30 cellular contexts compared by ENCODE assay signal in genomic region chr2:126883661-126884030, GRCh38. TPM values are rescaled to one million over a fixed set of nuclear protein-coding genes. Genes with fewer than 3 reads are reported as not detected.
"Had no signal": no experiment of that assay in that cellular context is flagged by ENCODE, and none has a peak within 500 bp of the region (broad histone marks: within the 10 kb centered on the region; RNA-seq: fewer than 3 reads in every experiment).

No MANE protein-coding gene starts in this region.

- H3K36me3 ChIP-seq: esophagus muscularis mucosa, gastroesophageal sphincter, heart left ventricle, lower lobe of right lung, spleen, thoracic aorta, tibial nerve, upper lobe of left lung had no signal

- H3K9me3 ChIP-seq: esophagus muscularis mucosa, gastroesophageal sphincter, heart left ventricle, lower lobe of right lung, psoas muscle, spleen, thoracic aorta, tibial nerve, upper lobe of left lung had no signal

- H3K4me3 Mint-ChIP-seq: natural killer cell; neural crest cell; stimulated activated effector memory CD8-positive, alpha-beta T cell treated with anti-CD3 and anti-CD28 coated beads, Interleukin-12 subunit alpha, Interleukin-12 subunit beta, amount 100 ng/mL, for 72 hours had no signal

- H3K27ac ChIP-seq: dorsolateral prefrontal cortex, esophagus muscularis mucosa, foreskin keratinocyte, gastroesophageal sphincter, heart left ventricle, hepatocyte, lower lobe of right lung, psoas muscle, skin epidermis, spleen, thoracic aorta, tibial nerve, upper lobe of left lung had no signal

- H2AFZ ChIP-seq: hepatocyte had no signal

- H3K27me3 ChIP-seq: foreskin keratinocyte, hepatocyte, upper lobe of left lung had no signal

- H3K4me3 ChIP-seq: dorsolateral prefrontal cortex, esophagus muscularis mucosa, gastroesophageal sphincter, heart left ventricle, hepatocyte, lower lobe of right lung, psoas muscle, skin epidermis, spleen, thoracic aorta, tibial nerve, upper lobe of left lung had no signal

- H3K4me2 ChIP-seq: hepatocyte had no signal

- H3K36me3 Mint-ChIP-seq: natural killer cell; stimulated activated effector memory CD8-positive, alpha-beta T cell treated with anti-CD3 and anti-CD28 coated beads, Interleukin-12 subunit alpha, Interleukin-12 subunit beta, amount 100 ng/mL, for 72 hours had no signal

- DNase-seq: effector CD8-positive, alpha-beta T cell; foreskin keratinocyte; heart left ventricle; left colon; left ventricle myocardium superior; lower lobe of right lung; natural killer cell; psoas muscle; right cardiac atrium; spleen; stimulated activated CD4-positive, alpha-beta T cell treated with anti-CD3 and anti-CD28 coated beads, Interleukin-15, amount 100 ng/mL, for 24 hours; stimulated activated CD4-positive, alpha-beta T cell treated with anti-CD3 and anti-CD28 coated beads, Interleukin-4, amount 100 ng/mL, for 1 hour; stimulated activated naive CD4-positive, alpha-beta T cell treated with Interleukin-2 at 50 U/mL for 16 hours had no signal

- H3K27ac Mint-ChIP-seq: natural killer cell; stimulated activated effector memory CD8-positive, alpha-beta T cell treated with anti-CD3 and anti-CD28 coated beads, Interleukin-12 subunit alpha, Interleukin-12 subunit beta, amount 100 ng/mL, for 72 hours had no signal

- ATAC-seq: foreskin keratinocyte; gastroesophageal sphincter; heart left ventricle; left colon; left ventricle myocardium superior; lower lobe of right lung; natural killer cell; psoas muscle; right cardiac atrium; stimulated activated effector memory CD8-positive, alpha-beta T cell treated with anti-CD3 and anti-CD28 coated beads, Interleukin-12 subunit alpha, Interleukin-12 subunit beta, amount 100 ng/mL, for 72 hours had no signal

- H3K9me3 Mint-ChIP-seq: natural killer cell; neural crest cell; stimulated activated effector memory CD8-positive, alpha-beta T cell treated with anti-CD3 and anti-CD28 coated beads, Interleukin-12 subunit alpha, Interleukin-12 subunit beta, amount 100 ng/mL, for 72 hours had no signal

- H3K4me1 ChIP-seq: foreskin keratinocyte, psoas muscle had no signal

RNA-seq across cellular contexts. Expression of gene TEX51, which starts 15.0 kb away (rescaled TPM):
- total RNA-seq: dorsolateral prefrontal cortex, endothelial cell of umbilical vein, epithelial cell of proximal tubule, esophagus muscularis mucosa, fibroblast of lung, foreskin keratinocyte, gastroesophageal sphincter, heart left ventricle, hepatocyte, kidney epithelial cell, left colon, left ventricle myocardium superior, lower lobe of right lung, mononuclear cell, natural killer cell, neural crest cell, osteoblast, psoas muscle, renal cortical epithelial cell, right cardiac atrium, spleen, thoracic aorta, tibial nerve, upper lobe of left lung had no signal
- polyA plus RNA-seq: endothelial cell of umbilical vein, fibroblast of lung, foreskin keratinocyte, heart left ventricle, hepatocyte, psoas muscle, right cardiac atrium, spleen had no signal
